21 cellular contexts compared by ENCODE assay signal in the genomic region with DNA sequence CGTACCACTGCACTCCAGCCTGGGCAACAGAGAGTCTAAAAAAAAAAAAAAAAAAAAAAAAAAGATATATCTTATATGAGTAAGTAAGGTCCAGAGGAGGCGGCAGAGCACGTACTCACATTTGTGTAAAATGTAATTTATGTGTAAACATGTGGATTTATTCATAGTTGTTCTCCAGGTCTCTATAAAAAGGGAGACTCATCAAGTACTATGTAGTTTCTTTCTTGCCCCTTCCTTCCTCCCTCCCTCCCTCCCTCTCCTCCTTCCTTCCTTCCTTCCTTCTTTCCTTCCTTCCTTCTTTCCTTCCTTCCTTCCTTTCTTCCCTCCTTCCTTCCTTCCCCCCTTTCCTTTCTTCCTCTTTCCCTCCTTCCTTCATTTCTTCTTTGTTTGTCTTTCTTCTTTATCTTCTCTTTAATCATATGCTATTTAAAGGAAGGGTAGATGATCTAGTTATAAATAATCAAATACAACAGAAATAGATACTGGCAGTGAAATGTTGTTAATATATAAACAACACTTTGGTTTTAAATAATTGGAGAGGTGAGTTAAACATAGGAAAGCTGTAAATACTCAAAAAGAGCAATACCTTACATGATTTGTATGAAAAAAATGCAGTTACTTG.
"Had no signal": no experiment of that assay in that cellular context is flagged by ENCODE, and none has a peak within 500 bp of the region (broad histone marks: within the 10 kb centered on the region; RNA-seq: fewer than 3 reads in every experiment).

No MANE protein-coding gene starts in this region.

- DNase-seq: cortex of kidney, glutamatergic neuron, left cardiac atrium, left ventricle myocardium superior, upper lobe of right lung had no signal

- H3K4me1 Mint-ChIP-seq: stimulated activated effector memory CD8-positive, alpha-beta T cell treated with anti-CD3 and anti-CD28 coated beads, Interleukin-12 subunit alpha, Interleukin-12 subunit beta, amount 100 ng/mL, for 72 hours had no signal

- H3K36me3 ChIP-seq: gastrocnemius medialis, pancreas, prostate gland, sigmoid colon, thyroid gland, upper lobe of right lung had no signal

- H3K27me3 ChIP-seq: gastrocnemius medialis, hepatocyte, pancreas, sigmoid colon, thyroid gland, upper lobe of right lung had no signal

- H3K79me2 ChIP-seq: hepatocyte had no signal

- H3K36me3 Mint-ChIP-seq: activated CD8-positive, alpha-beta memory T cell treated with anti-CD3 and anti-CD28 coated beads, Interleukin-2, amount 10 ng/mL, durations not matched to agents 7 days and 5 days; activated naive CD4-positive, alpha-beta T cell treated with anti-CD3 and anti-CD28 coated beads, Interleukin-2, amount 50 U/mL, for 24 hours; naive thymus-derived CD4-positive, alpha-beta T cell; stimulated activated effector memory CD8-positive, alpha-beta T cell treated with anti-CD3 and anti-CD28 coated beads, Interleukin-12 subunit alpha, Interleukin-12 subunit beta, amount 100 ng/mL, for 72 hours had no signal

- H3K27ac ChIP-seq: gastrocnemius medialis, hepatocyte, pancreas, prostate gland, upper lobe of right lung had no signal

- H3K27me3 Mint-ChIP-seq: activated naive CD8-positive, alpha-beta T cell treated with anti-CD3 and anti-CD28 coated beads, Interleukin-2, amount 50 U/mL, for 24 hours had no signal

- H3K27ac Mint-ChIP-seq: activated CD4-positive, alpha-beta T cell treated with anti-CD3 and anti-CD28 coated beads for 36 hours; activated CD8-positive, alpha-beta memory T cell treated with anti-CD3 and anti-CD28 coated beads, Interleukin-2, amount 10 ng/mL, durations not matched to agents 7 days and 5 days; activated CD8-positive, alpha-beta T cell treated with anti-CD3 and anti-CD28 coated beads, Interleukin-2, amount 10 ng/mL, durations not matched to agents 7 days and 5 days; activated naive CD4-positive, alpha-beta T cell treated with anti-CD3 and anti-CD28 coated beads, Interleukin-2, amount 50 U/mL, for 24 hours; activated naive CD8-positive, alpha-beta T cell treated with anti-CD3 and anti-CD28 coated beads, Interleukin-2, amount 50 U/mL, for 24 hours; activated T-helper 2 cell treated with anti-CD3 and anti-CD28 coated beads, Interferon-gamma antibody, Interleukin-2, Interleukin-4, amounts not matched to agents 10 μg/mL and 5 μg/mL and 100 μg/mL, durations not matched to agents 14 hours and 24 hours and 36 hours; effector memory CD8-positive, alpha-beta T cell; naive thymus-derived CD4-positive, alpha-beta T cell; stimulated activated effector memory CD8-positive, alpha-beta T cell treated with anti-CD3 and anti-CD28 coated beads, Interleukin-12 subunit alpha, Interleukin-12 subunit beta, amount 100 ng/mL, for 72 hours; stimulated activated naive CD8-positive, alpha-beta T cell treated with anti-CD3 and anti-CD28 coated beads, Interleukin-15, amount 100 ng/mL, for 72 hours had no signal

- H3K4me1 ChIP-seq: pancreas, prostate gland, thyroid gland, upper lobe of right lung had no signal

- H3K4me3 Mint-ChIP-seq: activated CD4-positive, alpha-beta T cell treated with anti-CD3 and anti-CD28 coated beads for 36 hours; activated CD8-positive, alpha-beta memory T cell treated with anti-CD3 and anti-CD28 coated beads, Interleukin-2, amount 10 ng/mL, durations not matched to agents 7 days and 5 days; activated CD8-positive, alpha-beta T cell treated with anti-CD3 and anti-CD28 coated beads, Interleukin-2, amount 10 ng/mL, durations not matched to agents 7 days and 5 days; activated naive CD4-positive, alpha-beta T cell treated with anti-CD3 and anti-CD28 coated beads, Interleukin-2, amount 50 U/mL, for 24 hours; activated naive CD8-positive, alpha-beta T cell treated with anti-CD3 and anti-CD28 coated beads, Interleukin-2, amount 50 U/mL, for 24 hours; effector memory CD8-positive, alpha-beta T cell; naive thymus-derived CD4-positive, alpha-beta T cell; stimulated activated effector memory CD8-positive, alpha-beta T cell treated with anti-CD3 and anti-CD28 coated beads, Interleukin-12 subunit alpha, Interleukin-12 subunit beta, amount 100 ng/mL, for 72 hours; stimulated activated naive CD8-positive, alpha-beta T cell treated with anti-CD3 and anti-CD28 coated beads, Interleukin-15, amount 100 ng/mL, for 72 hours had no signal

- H3K9me3 Mint-ChIP-seq: activated naive CD4-positive, alpha-beta T cell treated with anti-CD3 and anti-CD28 coated beads, Interleukin-2, amount 50 U/mL, for 24 hours; activated naive CD8-positive, alpha-beta T cell treated with anti-CD3 and anti-CD28 coated beads, Interleukin-2, amount 50 U/mL, for 24 hours; activated T-helper 2 cell treated with anti-CD3 and anti-CD28 coated beads, Interferon-gamma antibody, Interleukin-2, Interleukin-4, amounts not matched to agents 10 μg/mL and 5 μg/mL and 100 μg/mL, durations not matched to agents 14 hours and 24 hours and 36 hours; effector memory CD8-positive, alpha-beta T cell; naive thymus-derived CD4-positive, alpha-beta T cell; stimulated activated effector memory CD8-positive, alpha-beta T cell treated with anti-CD3 and anti-CD28 coated beads, Interleukin-12 subunit alpha, Interleukin-12 subunit beta, amount 100 ng/mL, for 72 hours; stimulated activated naive CD8-positive, alpha-beta T cell treated with anti-CD3 and anti-CD28 coated beads, Interleukin-15, amount 100 ng/mL, for 72 hours had no signal

- H3K9me3 ChIP-seq: gastrocnemius medialis, pancreas, prostate gland, sigmoid colon, thyroid gland, upper lobe of right lung had no signal

- H3K4me3 ChIP-seq: gastrocnemius medialis, hepatocyte, pancreas, prostate gland, sigmoid colon, thyroid gland, upper lobe of right lung had no signal

- H3K4me2 ChIP-seq: hepatocyte had no signal
